In genomic region chr6:167569879-167570278, GRCh38 we compare ENCODE assay signal across 22 cellular contexts.
DNase-seq lines count a peak whose midpoint lies in the region; ATAC-seq and TF ChIP-seq lines count a peak whose summit lies in the region.
"Had no signal": no experiment of that assay in that cellular context is flagged by ENCODE, and none has a peak within 500 bp of the region (broad histone marks: within the 10 kb centered on the region; RNA-seq: fewer than 3 reads in every experiment).

No MANE protein-coding gene starts in this region.

- H3K27ac ChIP-seq in sigmoid colon, result no peak overlapping the region
- H3K27ac ChIP-seq: PC-9, SJSA1 had no signal

- peaks cover 0 to 21% (median 16%) of the 10 kb centered on the region in 4 donors for H3K4me1 ChIP-seq in sigmoid colon

- no peaks in the 10 kb centered on the region for H3K27me3 ChIP-seq in sigmoid colon
- H3K27me3 ChIP-seq: SJSA1 had no signal

- H3K36me3 Mint-ChIP-seq in brain (no peaks in the 10 kb centered on the region), nephron (ENCODE audit: low read depth) (no peaks in the 10 kb centered on the region)
- no peaks in the 10 kb centered on the region for H3K36me3 Mint-ChIP-seq in naive thymus-derived CD8-positive, alpha-beta T cell

- H3K9me3 Mint-ChIP-seq in brain (peaks cover 0 to 2% (median 0%) of the 10 kb centered on the region in 5 experiments), nephron (no peaks in the 10 kb centered on the region)
- no peaks in the 10 kb centered on the region for H3K9me3 Mint-ChIP-seq in naive thymus-derived CD8-positive, alpha-beta T cell

- 93 to 95% methylated on average over 14 of the region's 14 CpGs for WGBS in sigmoid colon, 2 donors

- DNase-seq in D341Med (ENCODE audit: low spot score), result peak; percentile 9
- DNase-seq in sigmoid colon, result peak; percentile 52
- no peak for DNase-seq in NCI-H82 treated with DMSO at 0.1 percent for 48 hours (lab: John Stamatoyannopoulos, UW; ENCODE audit: unreplicated experiment)
- DNase-seq in naive thymus-derived CD8-positive, alpha-beta T cell, result no peak
- no peak for DNase-seq in activated T-cell treated with anti-CD3 and anti-CD28 coated beads, Interleukin-2, amount 50 U/mL, for 1 hour
- DNase-seq: Calu3, DMS153, DND-41, KBM-7, MV-4-11, NCI-H1105, NCI-H2029, NCI-H446, NCI-H524 treated with DMSO at 0.1 percent for 48 hours, NCI-H82, PC-9, Right ventricle myocardium superior, RPMI8226 had no signal

- no peak for TF ChIP-seq POLR2A in sigmoid colon (IDR thresholded peaks at IDR 0.05)

- H3K4me1 Mint-ChIP-seq in brain (peaks cover 67% of the 10 kb centered on the region), nephron (peaks cover 70% of the 10 kb centered on the region)
- no peaks in the 10 kb centered on the region for H3K4me1 Mint-ChIP-seq in naive thymus-derived CD8-positive, alpha-beta T cell

- ATAC-seq in naive thymus-derived CD8-positive, alpha-beta T cell, result no peak
- ATAC-seq in HG03097 (IDR thresholded peaks at IDR 0.05; ENCODE audit: low FRiP score, unreplicated experiment), result no peak

- no peaks in the 10 kb centered on the region for H3K36me3 ChIP-seq in sigmoid colon

- H3K4me3 ChIP-seq in sigmoid colon, result no peak overlapping the region
- H3K4me3 ChIP-seq: PC-9, SJSA1 had no signal

- H3K9me3 ChIP-seq in sigmoid colon, result no peaks in the 10 kb centered on the region
- H3K9me3 ChIP-seq: SJSA1 had no signal

- H3K27me3 Mint-ChIP-seq in brain, result peaks cover 5% of the 10 kb centered on the region
- peaks cover 17% of the 10 kb centered on the region for H3K27me3 Mint-ChIP-seq in nephron (ENCODE audit: low read depth)
- peaks cover 2 to 12% (median 3%) of the 10 kb centered on the region in 5 donors for H3K27me3 Mint-ChIP-seq in naive thymus-derived CD8-positive, alpha-beta T cell

- H3K4me3 Mint-ChIP-seq in brain, result no peak overlapping the region
- no peak overlapping the region for H3K4me3 Mint-ChIP-seq in nephron
- no peak overlapping the region for H3K4me3 Mint-ChIP-seq in naive thymus-derived CD8-positive, alpha-beta T cell

- H3K27ac Mint-ChIP-seq in brain (peak overlapping the region in 3 of 5 experiments; percentile 33 to 72 (median 50)), nephron (peak overlapping the region; percentile 48 to 97 (median 93))
- H3K27ac Mint-ChIP-seq in naive thymus-derived CD8-positive, alpha-beta T cell, result no peak overlapping the region

- TF ChIP-seq EP300 in sigmoid colon (IDR thresholded peaks at IDR 0.05), result no peak

- POLR2A ChIA-PET in naive thymus-derived CD8-positive, alpha-beta T cell (lab: Charles Lee), result no interaction called here

- TF ChIP-seq CTCF in brain (conservative IDR thresholded peaks at IDR 0.05) (no peak), nephron (IDR thresholded peaks at IDR 0.05; ENCODE audit: unreplicated experiment in 3 of 3) (no peak), sigmoid colon (IDR thresholded peaks at IDR 0.05) (no peak)

- intact Hi-C loops in sigmoid colon (cut with DNase I), result no loop called here

Comparison
In these comparisons a context has a peak if more than half of its experiments do, and no peak if none do; other contexts are left out.
1. DNase-seq: peak in D341Med (single experiment) and sigmoid colon (single experiment); none in NCI-H82 treated with DMSO at 0.1 percent for 48 hours (single experiment), naive thymus-derived CD8-positive, alpha-beta T cell (0 of 10) and activated T-cell treated with anti-CD3 and anti-CD28 coated beads, Interleukin-2, amount 50 U/mL, for 1 hour (single experiment).
2. H3K27ac Mint-ChIP-seq: peak in brain (3 of 5) and nephron (3 of 3); none in naive thymus-derived CD8-positive, alpha-beta T cell (0 of 10).